In genomic region chr9:34630402-34631154, GRCh38 we compare ENCODE assay signal across 2 cellular contexts.
A peak's percentile ranks its signal among the peaks of the same experiment; 100 is the strongest.
TF ChIP-seq lines count a peak whose summit lies in the region.

No MANE protein-coding gene starts in this region.

TF ChIP-seq in WTC11, 78 proteins besides CTCF, POLR2A, EP300 and RAD21:
- TF ChIP-seq SMAD3 (CRISPR knock-in tag; IDR thresholded peaks at IDR 0.05; ENCODE audit: borderline replicate concordance) (no peak), RORB (CRISPR knock-in tag; IDR thresholded peaks at IDR 0.05) (no peak), ZMAT4 (CRISPR knock-in tag; IDR thresholded peaks at IDR 0.05) (no peak), CREB1 (CRISPR knock-in tag; IDR thresholded peaks at IDR 0.05) (no peak), JUN (CRISPR knock-in tag; IDR thresholded peaks at IDR 0.05) (no peak), ZNF512 (CRISPR knock-in tag; IDR thresholded peaks at IDR 0.05; ENCODE audit: borderline replicate concordance) (no peak), PREB (CRISPR knock-in tag; IDR thresholded peaks at IDR 0.05; ENCODE audit: borderline replicate concordance) (no peak), E2F1 (CRISPR knock-in tag; IDR thresholded peaks at IDR 0.05) (no peak), GTF2I (CRISPR knock-in tag; conservative IDR thresholded peaks at IDR 0.05) (no peak), NFYB (CRISPR knock-in tag; conservative IDR thresholded peaks at IDR 0.05; ENCODE audit: low read depth) (no peak), MYBL2 (CRISPR knock-in tag; IDR thresholded peaks at IDR 0.05) (no peak), NFE2L1 (CRISPR knock-in tag; IDR thresholded peaks at IDR 0.05) (no peak), EMX1 (CRISPR knock-in tag; IDR thresholded peaks at IDR 0.05) (no peak), STAT6 (CRISPR knock-in tag; conservative IDR thresholded peaks at IDR 0.05; ENCODE audit: low read depth) (no peak), E2F5 (CRISPR knock-in tag; IDR thresholded peaks at IDR 0.05) (no peak)
TF ChIP-seq in WTC11: peak in this region for 0.

TF ChIP-seq in HepG2, 621 proteins besides CTCF, POLR2A, EP300 and RAD21 (continues in another document):
- TF ChIP-seq KLF12 (CRISPR knock-in tag; IDR thresholded peaks at IDR 0.05; ENCODE audit: borderline replicate concordance) (no peak), PCBP2 (optimal IDR thresholded peaks at IDR 0.05; ENCODE audit: low read depth, low read length, poor library complexity, severe bottlenecking) (no peak), ZNF101 (CRISPR knock-in tag; IDR thresholded peaks at IDR 0.05; ENCODE audit: borderline replicate concordance, low read depth) (no peak), CHD2 (IDR thresholded peaks at IDR 0.05; ENCODE audit: low read depth, low read length) (no peak), HOXA3 (CRISPR knock-in tag; IDR thresholded peaks at IDR 0.05) (no peak), HNF1A (IDR thresholded peaks at IDR 0.05; ENCODE audit: low read depth) (no peak), HNF1A (CRISPR knock-in tag; IDR thresholded peaks at IDR 0.05; ENCODE audit: borderline replicate concordance) (no peak), ZBTB46 (CRISPR knock-in tag; IDR thresholded peaks at IDR 0.05; ENCODE audit: borderline replicate concordance) (no peak), ZNF33B (CRISPR knock-in tag; IDR thresholded peaks at IDR 0.05) (no peak), GLI4 (CRISPR knock-in tag; IDR thresholded peaks at IDR 0.05; ENCODE audit: borderline replicate concordance) (no peak), ZSCAN25 (CRISPR knock-in tag; IDR thresholded peaks at IDR 0.05) (peak; percentile 66; the same call in 1 of the 2 replicates), ZNF232 (CRISPR knock-in tag; IDR thresholded peaks at IDR 0.05; ENCODE audit: borderline replicate concordance) (no peak), ZNF317 (CRISPR knock-in tag; IDR thresholded peaks at IDR 0.05) (no peak), YEATS2 (CRISPR knock-in tag; IDR thresholded peaks at IDR 0.05; ENCODE audit: borderline replicate concordance) (no peak), XBP1 (CRISPR knock-in tag; IDR thresholded peaks at IDR 0.05) (no peak), SNAPC2 (CRISPR knock-in tag; IDR thresholded peaks at IDR 0.05) (no peak), DRAP1 (CRISPR knock-in tag; IDR thresholded peaks at IDR 0.05) (no peak), ZFP62 (CRISPR knock-in tag; IDR thresholded peaks at IDR 0.05) (no peak), ZNF343 (CRISPR knock-in tag; IDR thresholded peaks at IDR 0.05) (no peak), ARID2 (CRISPR knock-in tag; IDR thresholded peaks at IDR 0.05; ENCODE audit: borderline replicate concordance) (no peak), NR2F1 (CRISPR knock-in tag; IDR thresholded peaks at IDR 0.05) (peak in 1 of 2 experiments; percentile 40; a peak in 1 of 4 replicates), PRDM4 (CRISPR knock-in tag; IDR thresholded peaks at IDR 0.05; ENCODE audit: borderline replicate concordance) (no peak), ZNF746 (CRISPR knock-in tag; IDR thresholded peaks at IDR 0.05) (peak; percentile 33; the same call in 1 of the 2 replicates), HNF4G (IDR thresholded peaks at IDR 0.05; ENCODE audit: borderline replicate concordance, low read depth, low read length) (peak; percentile 58), HNF4G (CRISPR knock-in tag; IDR thresholded peaks at IDR 0.05; ENCODE audit: borderline replicate concordance, low read depth) (no peak), ZNF614 (CRISPR knock-in tag; IDR thresholded peaks at IDR 0.05; ENCODE audit: borderline replicate concordance) (no peak), ARID5B (CRISPR knock-in tag; IDR thresholded peaks at IDR 0.05) (no peak), ZNF781 (CRISPR knock-in tag; IDR thresholded peaks at IDR 0.05; ENCODE audit: borderline replicate concordance, not compliant biosample characterization) (no peak), MAF1 (CRISPR knock-in tag; IDR thresholded peaks at IDR 0.05; ENCODE audit: borderline replicate concordance) (no peak), ZNF761 (CRISPR knock-in tag; conservative IDR thresholded peaks at IDR 0.05) (no peak), ZNF788 (CRISPR knock-in tag; IDR thresholded peaks at IDR 0.05; ENCODE audit: borderline replicate concordance) (no peak), REL (CRISPR knock-in tag; conservative IDR thresholded peaks at IDR 0.05) (no peak), ZNF263 (CRISPR knock-in tag; IDR thresholded peaks at IDR 0.05) (peak; percentile 93), SP5 (CRISPR knock-in tag; IDR thresholded peaks at IDR 0.05; ENCODE audit: borderline replicate concordance, low read depth) (peak; percentile 45; the same call in 1 of the 2 replicates), NFYC (CRISPR knock-in tag; IDR thresholded peaks at IDR 0.05) (no peak), FOXA1 (IDR thresholded peaks at IDR 0.05) (no peak), FOXA1 (CRISPR knock-in tag; IDR thresholded peaks at IDR 0.05) (0 out of 2 replicates have a peak, but pooled peaks have one; percentile 6), HDAC2 (CRISPR knock-in tag; IDR thresholded peaks at IDR 0.05) (0 out of 2 replicates have a peak, but pooled peaks have one; percentile 18), NR2F6 (IDR thresholded peaks at IDR 0.05) (peak; percentile 53; the same call in 1 of the 2 replicates), NR2F6 (CRISPR knock-in tag; IDR thresholded peaks at IDR 0.05) (peak; percentile 60; the same call in 1 of the 2 replicates), ZNF564 (CRISPR knock-in tag; IDR thresholded peaks at IDR 0.05) (no peak), HNF4A (CRISPR knock-in tag; IDR thresholded peaks at IDR 0.05) (peak; percentile 69), PHF5A (CRISPR knock-in tag; IDR thresholded peaks at IDR 0.05; ENCODE audit: low read depth, unreplicated experiment) (no peak), KDM6A (CRISPR knock-in tag; IDR thresholded peaks at IDR 0.05; ENCODE audit: low read depth) (no peak), ZNF543 (CRISPR knock-in tag; IDR thresholded peaks at IDR 0.05) (no peak), SP4 (CRISPR knock-in tag; IDR thresholded peaks at IDR 0.05) (no peak), ZNF121 (CRISPR knock-in tag; IDR thresholded peaks at IDR 0.05) (no peak), HOMEZ (CRISPR knock-in tag; IDR thresholded peaks at IDR 0.05; ENCODE audit: low read depth) (no peak), NCOA2 (CRISPR knock-in tag; IDR thresholded peaks at IDR 0.05) (no peak), FOXK1 (CRISPR knock-in tag; IDR thresholded peaks at IDR 0.05; ENCODE audit: borderline replicate concordance, low read depth) (no peak), SIX4 (CRISPR knock-in tag; IDR thresholded peaks at IDR 0.05) (no peak), CENPBD1 (CRISPR knock-in tag; IDR thresholded peaks at IDR 0.05; ENCODE audit: borderline replicate concordance, low read depth) (no peak)
